2 cellular contexts compared by ENCODE assay signal in genomic region chr5:143572671-143573070, GRCh38.
TF ChIP-seq lines count a peak whose summit lies in the region.

No MANE protein-coding gene starts in this region.

TF ChIP-seq in A549, 52 proteins besides CTCF, POLR2A, EP300 and RAD21:
- TF ChIP-seq HMGXB4 (CRISPR knock-in tag; IDR thresholded peaks at IDR 0.05; ENCODE audit: borderline replicate concordance): no peak
TF ChIP-seq in A549: peak in this region for 0.

TF ChIP-seq in neural cell, 6 proteins besides CTCF, POLR2A, EP300 and RAD21 (continued from another document):
- TF ChIP-seq REST (IDR thresholded peaks at IDR 0.05; ENCODE audit: borderline replicate concordance) (no peak), MXI1 (conservative IDR thresholded peaks at IDR 0.05; ENCODE audit: poor library complexity, severe bottlenecking) (no peak), POLR2AphosphoS5 (IDR thresholded peaks at IDR 0.05) (no peak), EZH2 (IDR thresholded peaks at IDR 0.05; ENCODE audit: borderline replicate concordance, insufficient read depth, low read length, poor library complexity, severe bottlenecking) (no peak), SMC3 (conservative IDR thresholded peaks at IDR 0.05; ENCODE audit: poor library complexity) (no peak)
